Comparison of ENCODE assay signal across 10 cellular contexts in the genomic region with DNA sequence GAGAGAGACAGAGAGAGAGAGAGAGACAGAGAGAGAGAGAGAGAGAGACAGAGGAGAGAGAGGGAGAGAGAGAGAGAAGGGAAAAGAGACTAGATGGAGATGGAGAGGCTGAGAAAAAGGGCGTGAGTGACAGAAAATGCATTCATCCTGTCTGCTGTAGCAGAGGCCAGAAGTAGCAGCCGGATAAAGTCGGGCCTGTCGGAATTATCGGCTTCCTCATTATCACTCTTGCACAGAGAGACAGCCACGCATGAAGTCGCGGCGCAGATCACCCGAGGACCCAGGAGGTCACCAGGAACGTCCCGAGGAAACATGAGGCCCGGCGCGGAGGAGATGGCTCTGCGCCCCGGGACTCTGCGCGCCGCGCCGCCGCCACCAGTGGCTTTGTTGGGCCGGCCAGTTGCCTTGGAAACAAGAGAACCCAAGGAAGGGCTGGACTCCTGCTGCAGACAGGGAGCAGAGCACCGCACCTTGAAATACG.
A peak's percentile ranks its signal among the peaks of the same experiment; 100 is the strongest.
DNase-seq lines count a peak whose midpoint lies in the region; TF ChIP-seq lines count a peak whose summit lies in the region.
"Had no signal": no experiment of that assay in that cellular context is flagged by ENCODE, and none has a peak within 500 bp of the region (broad histone marks: within the 10 kb centered on the region; RNA-seq: fewer than 3 reads in every experiment).

No MANE protein-coding gene starts in this region.

- H3K4me3 ChIP-seq in BE2C (ENCODE audit: low read depth, low read length) (peak overlapping the region; percentile 53), ectodermal cell (ENCODE audit: insufficient read depth, low read depth, low read length) (peak overlapping the region; percentile 56), mesendoderm (ENCODE audit: low read length) (peak overlapping the region; percentile 32), MG63 (no peak overlapping the region)

- peak overlapping the region; percentile 48 for H3K9ac ChIP-seq in mesendoderm (ENCODE audit: low read length)

- no peak overlapping the region for H2AK5ac ChIP-seq in mesendoderm (ENCODE audit: low read length)

- H3K18ac ChIP-seq in mesendoderm (ENCODE audit: low read length): no peak overlapping the region

- H3K79me1 ChIP-seq in mesendoderm (ENCODE audit: low read length): no peaks in the 10 kb centered on the region

- peak; percentile 60 for DNase-seq in BE2C
- DNase-seq in HuH-7.5 (ENCODE audit: low spot score): peak; percentile 31
- DNase-seq in mesendoderm: peak; percentile 89
- no peak for DNase-seq in inferior parietal cortex (ENCODE audit: extremely low spot score)
- no peak for DNase-seq in NAMALWA (ENCODE audit: low spot score)
- DNase-seq in MG63: no peak
- no peak for DNase-seq in stimulated activated CD4-positive, alpha-beta T cell treated with anti-CD3 and anti-CD28 coated beads, Interleukin-15, amount 100 ng/mL, for 24 hours
- DNase-seq: activated CD4-positive, alpha-beta T cell treated with anti-CD3 and anti-CD28 coated beads, Interleukin-2, amount 10 ng/mL, durations not matched to agents 24 days and 14 days; activated naive CD4-positive, alpha-beta T cell had no signal

- H3K23ac ChIP-seq in mesendoderm (ENCODE audit: low read length): no peak overlapping the region

- H3K4me1 ChIP-seq in BE2C: no peaks in the 10 kb centered on the region
- H3K4me1 ChIP-seq in ectodermal cell (ENCODE audit: control insufficient read depth, insufficient read depth, low read length): no peaks in the 10 kb centered on the region
- H3K4me1 ChIP-seq in mesendoderm (ENCODE audit: control insufficient read depth, low read depth, low read length): no peaks in the 10 kb centered on the region

- no peak overlapping the region for H2BK120ac ChIP-seq in mesendoderm (ENCODE audit: low read depth, low read length)

- H3K27me3 ChIP-seq in BE2C: peaks cover 18% of the 10 kb centered on the region
- peaks cover 30% of the 10 kb centered on the region for H3K27me3 ChIP-seq in ectodermal cell (ENCODE audit: control insufficient read depth, insufficient read depth, low read length, poor library complexity, severe bottlenecking)
- no peaks in the 10 kb centered on the region for H3K27me3 ChIP-seq in mesendoderm (ENCODE audit: insufficient read depth, low read length, poor library complexity)
- H3K27me3 ChIP-seq in MG63: no peaks in the 10 kb centered on the region; the same call in 1 of the 2 replicates

- no peak for TF ChIP-seq CTCF in BE2C (IDR thresholded peaks at IDR 0.05; ENCODE audit: low read depth, low read length)

- no peak overlapping the region for H4K8ac ChIP-seq in mesendoderm (ENCODE audit: low read depth, low read length)

- H3K9me3 ChIP-seq in BE2C: no peaks in the 10 kb centered on the region
- no peaks in the 10 kb centered on the region for H3K9me3 ChIP-seq in ectodermal cell (ENCODE audit: control insufficient read depth, low read length)
- no peaks in the 10 kb centered on the region for H3K9me3 ChIP-seq in MG63

- no peak overlapping the region for H4K5ac ChIP-seq in mesendoderm (ENCODE audit: low read length)

- no peak overlapping the region for H2BK5ac ChIP-seq in mesendoderm (ENCODE audit: low read length)

- no peak overlapping the region for H2BK15ac ChIP-seq in mesendoderm (replicated peaks; ENCODE audit: low read depth)

- 4 to 5% methylated on average over 26 of the region's 26 CpGs for WGBS in ectodermal cell, 2 experiments
- no CpG with 5 or more reads among the region's 26 CpGs for WGBS in mesendoderm (ENCODE audit: extremely low coverage, insufficient coverage, low lambda C conversion rate)

- H3K27ac ChIP-seq in ectodermal cell (ENCODE audit: insufficient read depth, low read depth, low read length, poor library complexity, severe bottlenecking) (no peak overlapping the region), mesendoderm (ENCODE audit: low read depth, low read length) (no peak overlapping the region)

- H3K56ac ChIP-seq in mesendoderm (ENCODE audit: low read length): peak overlapping the region; percentile 71

- H3K36me3 ChIP-seq in BE2C: no peaks in the 10 kb centered on the region
- H3K36me3 ChIP-seq in ectodermal cell (ENCODE audit: control insufficient read depth, insufficient read depth, low read length): no peaks in the 10 kb centered on the region
- no peaks in the 10 kb centered on the region for H3K36me3 ChIP-seq in mesendoderm (ENCODE audit: control insufficient read depth, insufficient read depth, low read length)
- H3K36me3 ChIP-seq in MG63: no peaks in the 10 kb centered on the region

- no peaks in the 10 kb centered on the region for H3K79me2 ChIP-seq in mesendoderm (ENCODE audit: control insufficient read depth, insufficient read depth, low read length)

- H3K4me2 ChIP-seq in mesendoderm (ENCODE audit: low read length): peak overlapping the region; percentile 53

- no peak overlapping the region for H3K4ac ChIP-seq in mesendoderm (ENCODE audit: low read depth, low read length)

Comparison
In these comparisons a context has a peak if more than half of its experiments do, and no peak if none do; other contexts are left out.
1. DNase-seq: peak in BE2C (single experiment), HuH-7.5 (single experiment) and mesendoderm (single experiment); none in inferior parietal cortex (single experiment), NAMALWA (single experiment), MG63 (single experiment) and stimulated activated CD4-positive, alpha-beta T cell treated with anti-CD3 and anti-CD28 coated beads, Interleukin-15, amount 100 ng/mL, for 24 hours (single experiment).